30 cellular contexts compared by ENCODE assay signal in genomic region chr6:90809035-90809434, GRCh38.
"Had no signal": no experiment of that assay in that cellular context is flagged by ENCODE, and none has a peak within 500 bp of the region (broad histone marks: within the 10 kb centered on the region; RNA-seq: fewer than 3 reads in every experiment).

No MANE protein-coding gene starts in this region.

- H3K4me1 ChIP-seq: heart left ventricle, left lung, lower lobe of right lung, pancreas, prostate gland, suprapubic skin, tibial artery, upper lobe of right lung had no signal

- H3K36me3 ChIP-seq: heart left ventricle, left lung, lower lobe of right lung, pancreas, prostate gland, suprapubic skin, thoracic aorta, tibial artery, upper lobe of right lung had no signal

- H3K27me3 Mint-ChIP-seq: stimulated activated naive B cell treated with anti-CD40 and anti-IgM and Interleukin-4, amounts not matched to agents 10 μg/mL and 1 μg/mL and 100 μg/mL, for 72 hours had no signal

- ATAC-seq: heart left ventricle; left colon; left lung; lower lobe of right lung; natural killer cell; pancreas; right cardiac atrium; sciatic nerve; stimulated activated naive B cell treated with anti-CD40 and anti-IgM and Interleukin-4, amounts not matched to agents 10 μg/mL and 1 μg/mL and 100 μg/mL, for 72 hours; upper lobe of right lung had no signal

- DNase-seq: heart left ventricle; immature natural killer cell; kidney; left colon; left lung; lower lobe of right lung; mammary epithelial cell; mesenchymal stem cell; naive B cell; natural killer cell; nephron progenitor cell; pancreas; posterior cingulate gyrus; retina; stimulated activated CD4-positive, alpha-beta T cell treated with anti-CD3 and anti-CD28 coated beads, Interleukin-12 subunit alpha, Interleukin-12 subunit beta, amount 100 ng/mL, for 4 hours; stimulated activated CD4-positive, alpha-beta T cell treated with anti-CD3 and anti-CD28 coated beads, Interleukin-15, amount 100 ng/mL, for 24 hours; stimulated activated CD4-positive, alpha-beta T cell treated with anti-CD3 and anti-CD28 coated beads, Interleukin-2, amount 100 ng/mL, for 24 hours; stimulated activated CD4-positive, alpha-beta T cell treated with anti-CD3 and anti-CD28 coated beads, Interleukin-4, amount 100 ng/mL, for 1 hour; stimulated activated naive B cell treated with anti-CD40 and anti-IgM and Interleukin-4, amounts not matched to agents 10 μg/mL and 1 μg/mL and 100 μg/mL, for 72 hours; tibial artery; trophoblast cell; upper lobe of right lung had no signal

- H3K27ac Mint-ChIP-seq: immature natural killer cell; mesothelial cell of epicardium; naive B cell; natural killer cell; nephron progenitor cell; stimulated activated naive B cell treated with anti-CD40 and anti-IgM and Interleukin-4, amounts not matched to agents 10 μg/mL and 1 μg/mL and 100 μg/mL, for 72 hours; stimulated activated naive CD8-positive, alpha-beta T cell treated with anti-CD3 and anti-CD28 coated beads, Interleukin-15, Interleukin-2, amounts not matched to agents 100 ng/mL and 50 ng/mL, for 24 hours had no signal

- H3K27ac ChIP-seq: heart left ventricle, left lung, lower lobe of right lung, pancreas, prostate gland, skin epidermis, suprapubic skin, thoracic aorta, tibial artery, upper lobe of right lung had no signal

- H3K9me3 ChIP-seq: lower lobe of right lung, pancreas, prostate gland, thoracic aorta, tibial artery, upper lobe of right lung had no signal

- H3K4me3 Mint-ChIP-seq: immature natural killer cell; mesothelial cell of epicardium; naive B cell; natural killer cell; nephron progenitor cell; stimulated activated naive B cell treated with anti-CD40 and anti-IgM and Interleukin-4, amounts not matched to agents 10 μg/mL and 1 μg/mL and 100 μg/mL, for 72 hours; stimulated activated naive CD8-positive, alpha-beta T cell treated with anti-CD3 and anti-CD28 coated beads, Interleukin-15, Interleukin-2, amounts not matched to agents 100 ng/mL and 50 ng/mL, for 24 hours had no signal

- H3K36me3 Mint-ChIP-seq: immature natural killer cell; mesothelial cell of epicardium; naive B cell; natural killer cell; stimulated activated naive B cell treated with anti-CD40 and anti-IgM and Interleukin-4, amounts not matched to agents 10 μg/mL and 1 μg/mL and 100 μg/mL, for 72 hours had no signal

- H3K4me3 ChIP-seq: heart left ventricle, left lung, lower lobe of right lung, pancreas, prostate gland, skin epidermis, suprapubic skin, thoracic aorta, tibial artery, upper lobe of right lung had no signal

- H3K9me3 Mint-ChIP-seq: stimulated activated naive CD8-positive, alpha-beta T cell treated with anti-CD3 and anti-CD28 coated beads, Interleukin-15, Interleukin-2, amounts not matched to agents 100 ng/mL and 50 ng/mL, for 24 hours had no signal

- H3K4me1 Mint-ChIP-seq: immature natural killer cell; mesothelial cell of epicardium; naive B cell; natural killer cell; stimulated activated naive B cell treated with anti-CD40 and anti-IgM and Interleukin-4, amounts not matched to agents 10 μg/mL and 1 μg/mL and 100 μg/mL, for 72 hours had no signal

- H3K27me3 ChIP-seq: heart left ventricle, left lung, pancreas, suprapubic skin, tibial artery, upper lobe of right lung had no signal
